Comparison of ENCODE assay signal across 8 cellular contexts in the genomic region with DNA sequence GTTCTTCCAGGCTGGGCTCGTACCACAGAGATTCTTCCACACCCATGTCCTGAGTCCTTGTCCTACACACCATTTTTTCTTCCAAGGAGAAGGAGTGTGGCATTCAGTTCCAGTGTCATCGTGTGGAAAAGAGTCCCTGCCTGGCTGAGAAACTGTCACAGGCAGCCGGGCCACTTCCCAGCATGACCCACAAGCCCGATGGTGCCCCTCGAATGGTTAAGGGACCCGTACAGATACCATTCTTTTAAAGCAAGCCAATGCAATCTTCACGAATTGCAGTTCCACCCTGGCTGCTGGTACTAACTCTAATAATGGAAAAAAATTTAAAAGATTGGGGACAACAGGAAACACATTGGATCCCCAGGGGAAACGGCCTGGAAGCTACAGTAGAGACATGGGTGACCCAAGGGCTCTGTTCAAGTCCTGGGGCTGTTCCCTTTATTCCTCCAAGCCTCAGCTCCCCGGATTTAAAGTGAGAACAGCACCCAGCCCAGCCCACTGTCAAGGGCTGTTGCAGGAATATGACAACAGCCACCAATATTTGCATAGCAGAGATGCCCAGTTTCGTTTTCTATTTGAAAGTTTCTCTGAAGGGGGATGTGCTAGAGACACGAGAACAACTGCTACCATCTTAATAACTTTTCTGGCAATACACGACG.
DNase-seq lines count a peak whose midpoint lies in the region; ATAC-seq and TF ChIP-seq lines count a peak whose summit lies in the region.

No MANE protein-coding gene starts in this region.

- H3K27ac ChIP-seq in gastroesophageal sphincter = peak overlapping the region; percentile 95 to 100 (median 98)
- H3K27ac ChIP-seq in skeletal muscle tissue (ENCODE audit: low read depth, low read length) = peak overlapping the region; percentile 77

- no peaks in the 10 kb centered on the region for H3K9me3 Mint-ChIP-seq in activated CD8-positive, alpha-beta T cell treated with anti-CD3 and anti-CD28 coated beads, Interleukin-2, amount 10 ng/mL, durations not matched to agents 7 days and 5 days (ENCODE audit: insufficient read depth)

- H3K27me3 Mint-ChIP-seq in activated CD8-positive, alpha-beta T cell treated with anti-CD3 and anti-CD28 coated beads, Interleukin-2, amount 10 ng/mL, durations not matched to agents 7 days and 5 days (ENCODE audit: low read depth) = no peaks in the 10 kb centered on the region

- H3K4me3 ChIP-seq in gastroesophageal sphincter = peak overlapping the region; percentile 13 to 88
- peak overlapping the region; percentile 38 to 65 (median 56) for H3K4me3 ChIP-seq in skeletal muscle tissue (ENCODE audit: low read length in 3 of 3)

- H3K9me3 ChIP-seq in gastroesophageal sphincter (no peaks in the 10 kb centered on the region), skeletal muscle tissue (ENCODE audit: control insufficient read depth in 3 of 3, low read length in 3 of 3) (no peaks in the 10 kb centered on the region)

- peaks cover 0 to 93% (median 58%) of the 10 kb centered on the region in 3 donors for H3K4me1 ChIP-seq in gastroesophageal sphincter
- peaks cover 63 to 74% (median 64%) of the 10 kb centered on the region in 3 donors for H3K4me1 ChIP-seq in skeletal muscle tissue (ENCODE audit: control insufficient read depth in 3 of 3, insufficient read depth in 3 of 3, low read length in 3 of 3)

- H3K27me3 ChIP-seq in gastroesophageal sphincter (no peaks in the 10 kb centered on the region), skeletal muscle tissue (ENCODE audit: control insufficient read depth in 3 of 3, insufficient read depth in 3 of 3, low read length in 3 of 3) (no peaks in the 10 kb centered on the region)

- H3K27ac Mint-ChIP-seq in activated CD8-positive, alpha-beta T cell treated with anti-CD3 and anti-CD28 coated beads, Interleukin-2, amount 10 ng/mL, durations not matched to agents 7 days and 5 days = peak overlapping the region; percentile 82

- peak; percentile 88 for DNase-seq in EL
- DNase-seq in LoVo (ENCODE audit: low spot score) = peak; percentile 67
- DNase-seq in activated CD8-positive, alpha-beta T cell treated with anti-CD3 and anti-CD28 coated beads, Interleukin-2, amount 10 ng/mL, durations not matched to agents 7 days and 5 days = peak; percentile 55
- DNase-seq in COR-L47 (lab: John Stamatoyannopoulos, UW) = no peak

- 0 to 2% methylated on average over 7 to 8 of the region's 13 CpGs for WGBS in gastroesophageal sphincter (ENCODE audit: low coverage in 1 of 2), 2 donors

- POLR2A ChIA-PET in activated CD8-positive, alpha-beta T cell treated with anti-CD3 and anti-CD28 coated beads, Interleukin-2, amount 10 ng/mL, durations not matched to agents 7 days and 5 days (lab: Charles Lee) = interaction anchor here (1.5 to 2.3 kb wide), 3 partner anchors 12 to 13 kb away, joined by 3 to 10 read pairs (median 6); no protein-coding TSS in a partner anchor

- H3K4me1 Mint-ChIP-seq in activated CD8-positive, alpha-beta T cell treated with anti-CD3 and anti-CD28 coated beads, Interleukin-2, amount 10 ng/mL, durations not matched to agents 7 days and 5 days (ENCODE audit: low read depth) = peaks cover 45% of the 10 kb centered on the region

- peak overlapping the region; percentile 52 to 97 (median 88) for H3K9ac ChIP-seq in skeletal muscle tissue (ENCODE audit: low read depth in 1 of 3, low read length in 3 of 3)

- TF ChIP-seq CTCF in gastroesophageal sphincter (IDR thresholded peaks at IDR 0.05) = no peak

- H3K36me3 ChIP-seq in gastroesophageal sphincter (peaks cover 0 to 7% of the 10 kb centered on the region in 2 donors), skeletal muscle tissue (ENCODE audit: control insufficient read depth in 3 of 3, insufficient read depth in 3 of 3, low read length in 3 of 3) (no peaks in the 10 kb centered on the region)

- TF ChIP-seq EP300 in gastroesophageal sphincter (IDR thresholded peaks at IDR 0.05) = no peak

- peak overlapping the region; percentile 54 for H3K4me3 Mint-ChIP-seq in activated CD8-positive, alpha-beta T cell treated with anti-CD3 and anti-CD28 coated beads, Interleukin-2, amount 10 ng/mL, durations not matched to agents 7 days and 5 days

- CTCF ChIA-PET in activated CD8-positive, alpha-beta T cell treated with anti-CD3 and anti-CD28 coated beads, Interleukin-2, amount 10 ng/mL, durations not matched to agents 7 days and 5 days (lab: Charles Lee) = interaction anchor here (0.9 to 2.1 kb wide), 3 partner anchors 52 to 63 kb away, joined by 3 to 12 read pairs (median 3); no protein-coding TSS in a partner anchor

- peak; percentile 73 for ATAC-seq in GM21515 (IDR thresholded peaks at IDR 0.05; ENCODE audit: unreplicated experiment)
- peak; percentile 77 for ATAC-seq in activated CD8-positive, alpha-beta T cell treated with anti-CD3 and anti-CD28 coated beads, Interleukin-2, amount 10 ng/mL, durations not matched to agents 7 days and 5 days
- ATAC-seq in gastroesophageal sphincter = no peak
- no peak for ATAC-seq in HG02852 (IDR thresholded peaks at IDR 0.05; ENCODE audit: unreplicated experiment)

- H3K36me3 Mint-ChIP-seq in activated CD8-positive, alpha-beta T cell treated with anti-CD3 and anti-CD28 coated beads, Interleukin-2, amount 10 ng/mL, durations not matched to agents 7 days and 5 days (ENCODE audit: low read depth) = peaks cover 2% of the 10 kb centered on the region

- no peak for TF ChIP-seq POLR2A in gastroesophageal sphincter (IDR thresholded peaks at IDR 0.05)

Comparison
In these comparisons a context has a peak if more than half of its experiments do, and no peak if none do; other contexts are left out.
1. ATAC-seq: peak in GM21515 (single experiment) and activated CD8-positive, alpha-beta T cell treated with anti-CD3 and anti-CD28 coated beads, Interleukin-2, amount 10 ng/mL, durations not matched to agents 7 days and 5 days (single experiment); none in gastroesophageal sphincter (single experiment) and HG02852 (single experiment).